In the genomic region with DNA sequence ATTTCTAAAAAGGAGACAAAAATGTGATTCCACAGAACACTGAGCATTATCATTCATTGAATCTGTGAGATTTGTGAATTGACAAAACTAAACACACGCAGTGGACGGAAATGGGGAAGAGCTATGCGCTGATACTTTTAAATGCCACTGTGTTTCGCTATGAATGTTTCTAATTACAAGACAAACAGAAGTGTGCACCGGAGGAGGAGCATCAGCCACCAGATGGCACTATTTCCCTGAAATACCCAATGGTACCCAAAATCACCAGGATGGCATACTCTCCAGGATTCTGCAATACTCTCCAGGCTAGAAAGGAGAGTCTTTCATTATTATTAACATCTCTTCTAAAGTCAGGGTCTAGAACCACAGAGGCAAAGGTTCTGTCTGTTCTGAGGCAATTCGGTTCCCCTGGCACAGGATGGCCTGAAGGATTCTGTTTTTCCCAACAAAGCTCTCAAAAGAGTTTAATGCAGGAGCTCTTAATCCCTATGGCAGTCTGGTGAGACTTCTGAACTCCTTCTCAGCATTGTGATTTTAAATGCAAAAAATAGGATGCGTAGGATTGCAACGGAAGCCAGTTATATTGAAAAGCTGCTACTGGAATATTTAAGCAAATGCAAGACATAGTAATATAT, we compare ENCODE assay signal across 8 cellular contexts. TPM values are rescaled to one million over a fixed set of nuclear protein-coding genes. Genes with fewer than 3 reads are reported as not detected.
A peak's percentile ranks its signal among the peaks of the same experiment; 100 is the strongest.
DNase-seq lines count a peak whose midpoint lies in the region; ATAC-seq and TF ChIP-seq lines count a peak whose summit lies in the region.

No MANE protein-coding gene starts in this region.

- TF ChIP-seq CTCF in BJ (IDR thresholded peaks at IDR 0.05; ENCODE audit: insufficient read depth, low read depth, low read length) (peak; percentile 82), activated B cell treated with CpG ODN at 0.5 μM for 24 hours (IDR thresholded peaks at IDR 0.05) (no peak)

- no peaks in the 10 kb centered on the region for H3K9me3 Mint-ChIP-seq in activated B cell treated with CpG ODN at 0.5 μM for 24 hours

- no peaks in the 10 kb centered on the region for H3K36me3 ChIP-seq in BJ (ENCODE audit: control insufficient read depth, insufficient read depth, low read length)

- no peak overlapping the region for H3K27ac Mint-ChIP-seq in activated B cell treated with CpG ODN at 0.5 μM for 24 hours

- no peaks in the 10 kb centered on the region for H3K36me3 Mint-ChIP-seq in activated B cell treated with CpG ODN at 0.5 μM for 24 hours (ENCODE audit: low read depth)

- no peak overlapping the region for H3K4me3 ChIP-seq in BJ (ENCODE audit: low read depth, low read length)

- peaks cover 4% of the 10 kb centered on the region for H3K4me1 Mint-ChIP-seq in activated B cell treated with CpG ODN at 0.5 μM for 24 hours

- H3K27me3 Mint-ChIP-seq in activated B cell treated with CpG ODN at 0.5 μM for 24 hours, result peaks cover 34% of the 10 kb centered on the region

- peaks cover 1% of the 10 kb centered on the region; the same call in 1 of the 2 replicates for H3K27me3 ChIP-seq in BJ (ENCODE audit: control insufficient read depth, insufficient read depth, low read length)

- ATAC-seq in GM19023 (IDR thresholded peaks at IDR 0.05; ENCODE audit: unreplicated experiment) (peak; percentile 79), HG03139 (IDR thresholded peaks at IDR 0.05; ENCODE audit: unreplicated experiment) (peak; percentile 83), activated B cell treated with CpG ODN at 0.5 μM for 24 hours (ENCODE audit: low read depth) (peak; percentile 88), left lobe of liver (peak; percentile 98)

- DNase-seq in BJ (ENCODE audit: low read depth) (no peak), NCI-H2171 treated with DMSO at 0.1 percent for 48 hours (lab: John Stamatoyannopoulos, UW) (peak; percentile 86), activated B cell treated with CpG ODN at 0.5 μM for 24 hours (no peak), cerebellar cortex (ENCODE audit: low spot score) (peak; percentile 93), left lobe of liver (ENCODE audit: low spot score) (peak; percentile 59)
- peak; percentile 37 to 42 for DNase-seq in stimulated activated CD4-positive, alpha-beta T cell treated with anti-CD3 and anti-CD28 coated beads, Interleukin-4, amount 100 ng/mL, for 4 hours

- POLR2A ChIA-PET in BJ (lab: Charles Lee) (no interaction called here), activated B cell treated with CpG ODN at 0.5 μM for 24 hours (lab: Charles Lee) (interaction anchor here (1.0 to 1.3 kb wide), 2 partner anchors 14 to 669 kb away, joined by 3 to 4 read pairs; a partner anchor contains a TSS)

- CTCF ChIA-PET in BJ (lab: Yijun Ruan, JAX) (interaction anchor here (0.6 to 3.9 kb wide), 20 partner anchors 8 to 1517 kb away, joined by 3 to 47 read pairs (median 4); a partner anchor contains a TSS), activated B cell treated with CpG ODN at 0.5 μM for 24 hours (lab: Charles Lee) (interaction anchor here (0.6 to 2.4 kb wide), 9 partner anchors 11 to 1509 kb away, joined by 3 to 16 read pairs (median 4); a partner anchor contains a TSS)

- no peak overlapping the region for H3K4me3 Mint-ChIP-seq in activated B cell treated with CpG ODN at 0.5 μM for 24 hours

- intact Hi-C loops in activated B cell treated with CpG ODN at 0.5 μM for 24 hours (cut with micrococcal nuclease), result loop anchor here (1.0 to 10.0 kb wide), 7 partner anchors 323 to 1517 kb away; no protein-coding TSS in a partner anchor

RNA-seq across cellular contexts. Expression of a gene that starts 13.8 kb away (rescaled TPM):
- polyA plus RNA-seq in BJ (2011; rRNA removed), result 19.8 and 27.8 TPM in 2 replicates
- 25.2 and 30.9 TPM in 2 replicates for polyA minus RNA-seq in BJ (2011; rRNA and poly(A)+ RNA removed)
- 64.5 and 72.8 TPM in 2 replicates for total RNA-seq in activated B cell treated with CpG ODN at 0.5 μM for 24 hours
- 8.1 TPM for total RNA-seq in left lobe of liver

Comparison
In these comparisons a context has a peak if more than half of its experiments do, and no peak if none do; other contexts are left out.
1. DNase-seq: peak in NCI-H2171 treated with DMSO at 0.1 percent for 48 hours (single experiment), cerebellar cortex (single experiment), left lobe of liver (single experiment) and stimulated activated CD4-positive, alpha-beta T cell treated with anti-CD3 and anti-CD28 coated beads, Interleukin-4, amount 100 ng/mL, for 4 hours (2 of 2); none in BJ (single experiment) and activated B cell treated with CpG ODN at 0.5 μM for 24 hours (single experiment).
2. Peak in every context shown above with its lines, with median percentiles within 50 percentile points of each other: ATAC-seq.